In genomic region chr4:87979810-87980209, GRCh38 we compare ENCODE assay signal across 30 cellular contexts. TPM values are rescaled to one million over a fixed set of nuclear protein-coding genes. Genes with fewer than 3 reads are reported as not detected.
"Had no signal": no experiment of that assay in that cellular context is flagged by ENCODE, and none has a peak within 500 bp of the region (broad histone marks: within the 10 kb centered on the region; RNA-seq: fewer than 3 reads in every experiment).

No MANE protein-coding gene starts in this region.

- H3K27ac Mint-ChIP-seq: memory B cell; mesothelial cell of epicardium; naive B cell; natural killer cell treated with Interleukin-12 subunit alpha and Interleukin-12 subunit beta and Interleukin-15 and Interleukin-18, amount 100 ng/mL, for 72 hours; stimulated activated effector memory CD8-positive, alpha-beta T cell treated with anti-CD3 and anti-CD28 coated beads, Interleukin-12 subunit alpha, Interleukin-12 subunit beta, amount 100 ng/mL, for 72 hours had no signal

- H3K27ac ChIP-seq: esophagus squamous epithelium, heart right ventricle, neutrophil, sigmoid colon, stomach, thoracic aorta, tibial nerve, upper lobe of right lung, uterus had no signal

- H3K4me1 ChIP-seq: esophagus squamous epithelium, pancreas, sigmoid colon, upper lobe of right lung, uterus had no signal

- DNase-seq: effector CD8-positive, alpha-beta T cell; erythroblast; esophagus squamous epithelium; foreskin melanocyte; glutamatergic neuron; heart right ventricle; hippocampal formation; mucosa of descending colon; naive B cell; pancreas; sigmoid colon; stimulated activated CD4-positive, alpha-beta T cell treated with anti-CD3 and anti-CD28 coated beads, Interleukin-2, amount 100 ng/mL, for 24 hours; stimulated activated CD4-positive, alpha-beta T cell treated with anti-CD3 and anti-CD28 coated beads, Interleukin-4, amount 100 ng/mL, for 24 hours; stimulated activated naive CD4-positive, alpha-beta T cell treated with Interleukin-2 at 50 U/mL for 16 hours; stomach; upper lobe of right lung; uterus had no signal

- H3K9me3 ChIP-seq: esophagus squamous epithelium, heart right ventricle, mucosa of descending colon, neutrophil, pancreas, sigmoid colon, stomach, thoracic aorta, tibial nerve, upper lobe of right lung, uterus had no signal

- H3K4me3 ChIP-seq: esophagus squamous epithelium, heart right ventricle, lung, mucosa of descending colon, sigmoid colon, stomach, thoracic aorta, tibial nerve, upper lobe of right lung, uterus had no signal

- H3K36me3 Mint-ChIP-seq: memory B cell; mesothelial cell of epicardium; naive B cell; natural killer cell treated with Interleukin-12 subunit alpha and Interleukin-12 subunit beta and Interleukin-15 and Interleukin-18, amount 100 ng/mL, for 72 hours; stimulated activated effector memory CD8-positive, alpha-beta T cell treated with anti-CD3 and anti-CD28 coated beads, Interleukin-12 subunit alpha, Interleukin-12 subunit beta, amount 100 ng/mL, for 72 hours had no signal

- H3K4me3 Mint-ChIP-seq: memory B cell; mesothelial cell of epicardium; naive B cell; natural killer cell treated with Interleukin-12 subunit alpha and Interleukin-12 subunit beta and Interleukin-15 and Interleukin-18, amount 100 ng/mL, for 72 hours; neural crest cell; stimulated activated effector memory CD8-positive, alpha-beta T cell treated with anti-CD3 and anti-CD28 coated beads, Interleukin-12 subunit alpha, Interleukin-12 subunit beta, amount 100 ng/mL, for 72 hours had no signal

- H3K9me3 Mint-ChIP-seq: memory B cell; mesothelial cell of epicardium; naive B cell; natural killer cell treated with Interleukin-12 subunit alpha and Interleukin-12 subunit beta and Interleukin-15 and Interleukin-18, amount 100 ng/mL, for 72 hours; stimulated activated effector memory CD8-positive, alpha-beta T cell treated with anti-CD3 and anti-CD28 coated beads, Interleukin-12 subunit alpha, Interleukin-12 subunit beta, amount 100 ng/mL, for 72 hours had no signal

- H3K36me3 ChIP-seq: esophagus squamous epithelium, heart right ventricle, neutrophil, pancreas, sigmoid colon, stomach, thoracic aorta, tibial nerve, upper lobe of right lung, uterus had no signal

- FAIRE-seq: colon, endothelial cell of umbilical vein, islet of Langerhans, pancreas had no signal

- H3K27me3 ChIP-seq: pancreas, sigmoid colon, tibial nerve, upper lobe of right lung, uterus had no signal

- ATAC-seq: heart right ventricle; left lobe of liver; mucosa of descending colon; natural killer cell treated with Interleukin-12 subunit alpha and Interleukin-12 subunit beta and Interleukin-15 and Interleukin-18, amount 100 ng/mL, for 72 hours; pancreas; stimulated activated effector memory CD8-positive, alpha-beta T cell treated with anti-CD3 and anti-CD28 coated beads, Interleukin-12 subunit alpha, Interleukin-12 subunit beta, amount 100 ng/mL, for 72 hours; upper lobe of right lung had no signal

RNA-seq across cellular contexts. Expression of gene SPP1, which starts 4.3 kb away (rescaled TPM):
- total RNA-seq: endothelial cell of umbilical vein; natural killer cell treated with Interleukin-12 subunit alpha and Interleukin-12 subunit beta and Interleukin-15 and Interleukin-18, amount 100 ng/mL, for 72 hours had no signal
- polyA plus RNA-seq: endothelial cell of umbilical vein had no signal
